Comparison of ENCODE assay signal across 1 cellular context in the genomic region with DNA sequence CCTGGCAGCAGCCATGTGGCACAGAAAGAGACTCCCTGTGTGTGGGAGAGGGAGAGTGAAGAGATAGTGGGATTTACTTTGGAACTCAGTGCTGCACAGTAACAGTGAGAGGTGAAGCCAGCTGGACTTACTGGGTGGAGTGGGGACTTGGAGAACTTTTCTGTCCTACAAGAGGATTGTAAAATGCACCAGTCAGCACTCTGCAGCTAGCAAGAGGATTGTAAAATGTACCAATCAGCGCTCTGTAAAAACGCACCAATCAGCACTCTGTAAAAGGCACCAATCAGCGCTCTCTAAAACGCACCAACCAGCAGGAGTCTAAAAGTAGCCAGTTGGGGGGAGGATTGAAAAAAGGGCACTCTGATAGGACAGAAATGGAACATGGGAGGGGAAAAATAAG.
TF ChIP-seq lines count a peak whose summit lies in the region.

No MANE protein-coding gene starts in this region.

TF ChIP-seq in HepG2, 621 proteins besides CTCF, POLR2A, EP300 and RAD21 (continued from another document):
- TF ChIP-seq, protein P1, sequence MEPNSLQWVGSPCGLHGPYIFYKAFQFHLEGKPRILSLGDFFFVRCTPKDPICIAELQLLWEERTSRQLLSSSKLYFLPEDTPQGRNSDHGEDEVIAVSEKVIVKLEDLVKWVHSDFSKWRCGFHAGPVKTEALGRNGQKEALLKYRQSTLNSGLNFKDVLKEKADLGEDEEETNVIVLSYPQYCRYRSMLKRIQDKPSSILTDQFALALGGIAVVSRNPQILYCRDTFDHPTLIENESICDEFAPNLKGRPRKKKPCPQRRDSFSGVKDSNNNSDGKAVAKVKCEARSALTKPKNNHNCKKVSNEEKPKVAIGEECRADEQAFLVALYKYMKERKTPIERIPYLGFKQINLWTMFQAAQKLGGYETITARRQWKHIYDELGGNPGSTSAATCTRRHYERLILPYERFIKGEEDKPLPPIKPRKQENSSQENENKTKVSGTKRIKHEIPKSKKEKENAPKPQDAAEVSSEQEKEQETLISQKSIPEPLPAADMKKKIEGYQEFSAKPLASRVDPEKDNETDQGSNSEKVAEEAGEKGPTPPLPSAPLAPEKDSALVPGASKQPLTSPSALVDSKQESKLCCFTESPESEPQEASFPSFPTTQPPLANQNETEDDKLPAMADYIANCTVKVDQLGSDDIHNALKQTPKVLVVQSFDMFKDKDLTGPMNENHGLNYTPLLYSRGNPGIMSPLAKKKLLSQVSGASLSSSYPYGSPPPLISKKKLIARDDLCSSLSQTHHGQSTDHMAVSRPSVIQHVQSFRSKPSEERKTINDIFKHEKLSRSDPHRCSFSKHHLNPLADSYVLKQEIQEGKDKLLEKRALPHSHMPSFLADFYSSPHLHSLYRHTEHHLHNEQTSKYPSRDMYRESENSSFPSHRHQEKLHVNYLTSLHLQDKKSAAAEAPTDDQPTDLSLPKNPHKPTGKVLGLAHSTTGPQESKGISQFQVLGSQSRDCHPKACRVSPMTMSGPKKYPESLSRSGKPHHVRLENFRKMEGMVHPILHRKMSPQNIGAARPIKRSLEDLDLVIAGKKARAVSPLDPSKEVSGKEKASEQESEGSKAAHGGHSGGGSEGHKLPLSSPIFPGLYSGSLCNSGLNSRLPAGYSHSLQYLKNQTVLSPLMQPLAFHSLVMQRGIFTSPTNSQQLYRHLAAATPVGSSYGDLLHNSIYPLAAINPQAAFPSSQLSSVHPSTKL (CRISPR knock-in tag; IDR thresholded peaks at IDR 0.05), result no peak
- peak; percentile 20 to 62; a peak in 2 of 4 replicates for TF ChIP-seq MAFK (conservative IDR thresholded peaks at IDR 0.05 in 1 of 2, IDR thresholded peaks at IDR 0.05 in 1 of 2; ENCODE audit: low read length in 2 of 2)
- no peak for TF ChIP-seq ZSCAN29 (CRISPR knock-in tag; conservative IDR thresholded peaks at IDR 0.05)
